14 cellular contexts compared by ENCODE assay signal in genomic region chr1:24463756-24464377, GRCh38. TPM values are rescaled to one million over a fixed set of nuclear protein-coding genes. Genes with fewer than 3 reads are reported as not detected.
DNase-seq lines count a peak whose midpoint lies in the region; ATAC-seq and TF ChIP-seq lines count a peak whose summit lies in the region.
"Had no signal": no experiment of that assay in that cellular context is flagged by ENCODE, and none has a peak within 500 bp of the region (broad histone marks: within the 10 kb centered on the region; RNA-seq: fewer than 3 reads in every experiment).

No MANE protein-coding gene starts in this region.

- H3K27me3 Mint-ChIP-seq in naive B cell, result no peaks in the 10 kb centered on the region

- DNase-seq in GM23248 (no peak), NCI-H1436 (lab: John Stamatoyannopoulos, UW) (peak; percentile 83), naive B cell (no peak), stomach (no peak)
- DNase-seq in activated naive CD4-positive, alpha-beta T cell treated with anti-CD3 and anti-CD28 coated beads, Interleukin-2, amount 50 U/mL, for 72 hours (ENCODE audit: low spot score in 2 of 2), result no peak
- DNase-seq: activated CD4-positive, CD25-positive, alpha-beta regulatory T cell treated with anti-CD3 and anti-CD28 coated beads, Interleukin-2, amount 50 U/mL, for 72 hours; amygdala; DMS 273 treated with DMSO at 0.1 percent for 48 hours; mucosa of descending colon; NCI-H2029 treated with DMSO at 0.1 percent for 48 hours; Right ventricle myocardium superior had no signal

- no peaks in the 10 kb centered on the region for H3K27me3 ChIP-seq in GM23248 (replicated peaks; ENCODE audit: insufficient read depth)
- H3K27me3 ChIP-seq in stomach, result no peaks in the 10 kb centered on the region
- H3K27me3 ChIP-seq: right atrium auricular region had no signal

- peak overlapping the region; percentile 4 for H3K4me2 ChIP-seq in GM23248 (ENCODE audit: unreplicated experiment)

- H3K9me3 ChIP-seq in GM23248 (ENCODE audit: low read depth) (no peaks in the 10 kb centered on the region), stomach (no peaks in the 10 kb centered on the region)
- H3K9me3 ChIP-seq: mucosa of descending colon, right atrium auricular region had no signal

- peaks cover 25% of the 10 kb centered on the region for H3F3A ChIP-seq in GM23248 (ENCODE audit: insufficient read depth)

- intact Hi-C loops in stomach (cut with DNase I; ENCODE audit: low total_unique reads), result no loop called here

- H3K9ac ChIP-seq in GM23248, result no peak overlapping the region

- peak in 1 of 2 donors; percentile 40 for ATAC-seq in activated naive CD4-positive, alpha-beta T cell treated with anti-CD3 and anti-CD28 coated beads, Interleukin-2, amount 50 U/mL, for 72 hours
- ATAC-seq in naive B cell (ENCODE audit: low read depth in 2 of 2) (no peak), GM21737 (IDR thresholded peaks at IDR 0.05; ENCODE audit: unreplicated experiment) (no peak), HG03521 (IDR thresholded peaks at IDR 0.05; ENCODE audit: unreplicated experiment) (no peak)
- ATAC-seq: mucosa of descending colon had no signal

- H3K36me3 ChIP-seq in GM23248 (ENCODE audit: low read depth) (peaks cover 30% of the 10 kb centered on the region), stomach (peaks cover 4 to 94% (median 75%) of the 10 kb centered on the region in 4 donors)

- H4K20me1 ChIP-seq in GM23248 (ENCODE audit: insufficient read depth), result no peaks in the 10 kb centered on the region

- in situ Hi-C loops in GM23248 (cut with MboI), result no loop called here

- no peak for TF ChIP-seq CTCF in stomach (IDR thresholded peaks at IDR 0.05)

- H3K4me3 Mint-ChIP-seq in naive B cell, result no peak overlapping the region

- peaks cover 9 to 18% (median 11%) of the 10 kb centered on the region in 3 donors for H3K4me1 Mint-ChIP-seq in naive B cell

- no peaks in the 10 kb centered on the region for H3K79me2 ChIP-seq in GM23248 (ENCODE audit: insufficient read depth)

- peaks cover 0 to 8% of the 10 kb centered on the region in 2 donors for H3K9me3 Mint-ChIP-seq in activated naive CD4-positive, alpha-beta T cell treated with anti-CD3 and anti-CD28 coated beads, Interleukin-2, amount 50 U/mL, for 72 hours
- H3K9me3 Mint-ChIP-seq in naive B cell, result no peaks in the 10 kb centered on the region

- TF ChIP-seq EP300 in stomach (IDR thresholded peaks at IDR 0.05), result no peak

- H3K36me3 Mint-ChIP-seq in activated naive CD4-positive, alpha-beta T cell treated with anti-CD3 and anti-CD28 coated beads, Interleukin-2, amount 50 U/mL, for 72 hours, result peaks cover 25 to 57% of the 10 kb centered on the region in 2 donors
- H3K36me3 Mint-ChIP-seq in naive B cell, result peaks cover 28 to 32% of the 10 kb centered on the region in 2 donors

- H3K27ac ChIP-seq in GM23248, result peak overlapping the region; percentile 45
- H3K27ac ChIP-seq in stomach, result no peak overlapping the region
- H3K27ac ChIP-seq: right atrium auricular region had no signal

- no peaks in the 10 kb centered on the region for H3K9me2 ChIP-seq in GM23248 (ENCODE audit: insufficient read depth)

- peak overlapping the region; percentile 23 to 48 for H3K27ac Mint-ChIP-seq in activated naive CD4-positive, alpha-beta T cell treated with anti-CD3 and anti-CD28 coated beads, Interleukin-2, amount 50 U/mL, for 72 hours
- H3K27ac Mint-ChIP-seq in naive B cell, result peak overlapping the region in 4 of 6 donors; percentile 15 to 91 (median 46)

- TF ChIP-seq POLR2A in stomach (IDR thresholded peaks at IDR 0.05), result no peak

- WGBS in GM23248 (ENCODE audit: low coverage in 1 of 2, low lambda C conversion rate in 2 of 2, missing lambda C conversion rate in 2 of 2), 2 experiments, result 66 to 67% methylated on average over 11 of the region's 11 CpGs
- 55 to 61% (median 60%) methylated on average over 11 of the region's 11 CpGs for WGBS in stomach, 5 donors

- H3K4me1 ChIP-seq in GM23248 (ENCODE audit: insufficient read depth) (peaks cover 17% of the 10 kb centered on the region), stomach (peaks cover 0 to 16% (median 5%) of the 10 kb centered on the region in 4 donors)
- H3K4me1 ChIP-seq: right atrium auricular region had no signal

- H3K4me3 ChIP-seq in GM23248, result peak overlapping the region; percentile 16; the same call in 1 of the 2 replicates
- no peak overlapping the region for H3K4me3 ChIP-seq in stomach
- H3K4me3 ChIP-seq: mucosa of descending colon, right atrium auricular region had no signal

- H2AFZ ChIP-seq in GM23248, result no peak overlapping the region

RNA-seq across cellular contexts. Expression of gene RCAN3, which starts 38.8 kb away (rescaled TPM):
- 10.1 and 10.8 TPM in 2 replicates for total RNA-seq in GM23248 (2014; rRNA removed; shearing (Covaris generic))
- polyA plus RNA-seq in GM23248 (2016; fragmentation: Nextera tagmentation; extraction: Ambion mirVana), result 7.9 and 8.6 TPM in 2 replicates
- total RNA-seq in activated naive CD4-positive, alpha-beta T cell treated with anti-CD3 and anti-CD28 coated beads, Interleukin-2, amount 50 U/mL, for 72 hours, result 10 to 100 TPM; 43.6 to 51.8 TPM
- 10 to 100 TPM; 25.2 to 38.3 (median 32.0) TPM for polyA plus RNA-seq in naive B cell (ENCODE audit: low read depth in 6 of 6)
- 10 to 100 TPM in 2 of 5 donors, 1 to 10 TPM in 3; 2.9 to 52.0 (median 9.3) TPM for total RNA-seq in stomach
- 10 to 100 TPM in 1 of 3 donors, 1 to 10 TPM in 2; 5.7 to 10.7 (median 5.9) TPM for polyA plus RNA-seq in stomach

RNA-seq across cellular contexts. Expression of gene NIPAL3, which starts 48.3 kb away (rescaled TPM):
- total RNA-seq in GM23248 (2014; rRNA removed; shearing (Covaris generic)), result 71.5 and 78.4 TPM in 2 replicates
- polyA plus RNA-seq in GM23248 (2016; fragmentation: Nextera tagmentation; extraction: Ambion mirVana) (55.9 and 59.5 TPM in 2 replicates), naive B cell (ENCODE audit: low read depth in 6 of 6) (10 to 100 TPM; 18.3 to 39.8 (median 26.4) TPM), stomach (1 to 10 TPM; 3.2 to 7.5 (median 7.1) TPM)
- 10 to 100 TPM; 40.7 to 66.1 TPM for total RNA-seq in activated naive CD4-positive, alpha-beta T cell treated with anti-CD3 and anti-CD28 coated beads, Interleukin-2, amount 50 U/mL, for 72 hours
- 100 to 1,000 TPM in 1 of 5 donors, 10 to 100 TPM in 3, 1 to 10 TPM in 1; 3.5 to 122 (median 33.0) TPM for total RNA-seq in stomach

RNA-seq across cellular contexts. Expression of gene STPG1, which starts 50.3 kb away (rescaled TPM):
- 2.4 and 7.9 TPM in 2 replicates for total RNA-seq in GM23248 (2014; rRNA removed; shearing (Covaris generic))
- 9.2 and 12.8 TPM in 2 replicates for polyA plus RNA-seq in GM23248 (2016; fragmentation: Nextera tagmentation; extraction: Ambion mirVana)
- 1 to 10 TPM; 6.1 to 7.0 TPM for total RNA-seq in activated naive CD4-positive, alpha-beta T cell treated with anti-CD3 and anti-CD28 coated beads, Interleukin-2, amount 50 U/mL, for 72 hours
- polyA plus RNA-seq in naive B cell (ENCODE audit: low read depth in 6 of 6), result 1 to 10 TPM; 3.1 to 8.7 (median 3.9) TPM
- 10 to 100 TPM in 1 of 5 donors, 1 to 10 TPM in 2, under 1 TPM in 1, not detected in 1; 0.45 to 51.0 (median 6.6) TPM for total RNA-seq in stomach
- polyA plus RNA-seq in stomach, result 1 to 10 TPM; 3.2 to 5.2 (median 3.7) TPM
